In genomic region chr2:190412971-190413370, GRCh38 we compare ENCODE assay signal across 1 cellular context.
TF ChIP-seq lines count a peak whose summit lies in the region.

No MANE protein-coding gene starts in this region.

TF ChIP-seq in H1, 55 proteins besides CTCF, POLR2A, EP300 and RAD21 (continued from another document):
- no peak for TF ChIP-seq NRF1 (IDR thresholded peaks at IDR 0.05; ENCODE audit: low read depth, low read length)
- TF ChIP-seq FOSL1 (IDR thresholded peaks at IDR 0.05; ENCODE audit: insufficient read depth, low read depth, low read length) = no peak
- TF ChIP-seq BACH1 (IDR thresholded peaks at IDR 0.05; ENCODE audit: low read length) = no peak
- peak; percentile 56; the same call in 1 of the 2 replicates for TF ChIP-seq MAX (IDR thresholded peaks at IDR 0.05)
- no peak for TF ChIP-seq ATF3 (IDR thresholded peaks at IDR 0.05; ENCODE audit: insufficient read depth, low read depth, low read length)
- TF ChIP-seq SIX5 (IDR thresholded peaks at IDR 0.05; ENCODE audit: low read depth, low read length) = no peak
